In genomic region chr6:74199146-74199680, GRCh38 we compare ENCODE assay signal across 22 cellular contexts.
"Had no signal": no experiment of that assay in that cellular context is flagged by ENCODE, and none has a peak within 500 bp of the region (broad histone marks: within the 10 kb centered on the region; RNA-seq: fewer than 3 reads in every experiment).

No MANE protein-coding gene starts in this region.

- H3K27ac ChIP-seq: dorsolateral prefrontal cortex, gastrocnemius medialis, lower lobe of right lung, ovary, psoas muscle, sigmoid colon, spleen, testis, tibial artery had no signal

- H3K27me3 ChIP-seq: dorsolateral prefrontal cortex, gastrocnemius medialis, ovary, sigmoid colon, spleen, testis, tibial artery had no signal

- H3K36me3 ChIP-seq: gastrocnemius medialis, lower lobe of right lung, ovary, sigmoid colon, spleen, tibial artery had no signal

- H3K4me1 ChIP-seq: gastrocnemius medialis, lower lobe of right lung, psoas muscle, sigmoid colon, spleen, testis, tibial artery had no signal

- H3K9me3 ChIP-seq: gastrocnemius medialis, lower lobe of right lung, ovary, psoas muscle, testis, tibial artery had no signal

- DNase-seq: dorsolateral prefrontal cortex; effector CD4-positive, alpha-beta T cell; gastrocnemius medialis; head of caudate nucleus; left ventricle myocardium superior; lower lobe of right lung; naive B cell; occipital lobe; ovary; posterior cingulate gyrus; psoas muscle; right cardiac atrium; sigmoid colon; spleen; stimulated activated CD4-positive, alpha-beta T cell treated with anti-CD3 and anti-CD28 coated beads, Interleukin-4, amount 100 ng/mL, for 4 hours; stimulated activated naive CD8-positive, alpha-beta T cell treated with anti-CD3 and anti-CD28 coated beads, Interleukin-15, Interleukin-2, amounts not matched to agents 100 U/mL and 50 U/mL, for 24 hours; substantia nigra; testis; tibial artery had no signal

- H3K4me3 ChIP-seq: dorsolateral prefrontal cortex, gastrocnemius medialis, lower lobe of right lung, ovary, psoas muscle, sigmoid colon, skin epidermis, spleen, testis, tibial artery had no signal

- ATAC-seq: gastrocnemius medialis; left ventricle myocardium superior; lower lobe of right lung; natural killer cell treated with Interleukin-12 subunit alpha and Interleukin-12 subunit beta and Interleukin-15 and Interleukin-18, amount 100 ng/mL, for 72 hours; psoas muscle; right cardiac atrium; stimulated activated memory B cell treated with anti-CD40 and anti-IgM and Interleukin-4, amounts not matched to agents 10 μg/mL and 1 μg/mL and 100 μg/mL, for 72 hours; stimulated activated naive CD8-positive, alpha-beta T cell treated with anti-CD3 and anti-CD28 coated beads, Interleukin-15, Interleukin-2, amounts not matched to agents 100 U/mL and 50 U/mL, for 24 hours had no signal
